Comparison of ENCODE assay signal across 1 cellular context in the genomic region with DNA sequence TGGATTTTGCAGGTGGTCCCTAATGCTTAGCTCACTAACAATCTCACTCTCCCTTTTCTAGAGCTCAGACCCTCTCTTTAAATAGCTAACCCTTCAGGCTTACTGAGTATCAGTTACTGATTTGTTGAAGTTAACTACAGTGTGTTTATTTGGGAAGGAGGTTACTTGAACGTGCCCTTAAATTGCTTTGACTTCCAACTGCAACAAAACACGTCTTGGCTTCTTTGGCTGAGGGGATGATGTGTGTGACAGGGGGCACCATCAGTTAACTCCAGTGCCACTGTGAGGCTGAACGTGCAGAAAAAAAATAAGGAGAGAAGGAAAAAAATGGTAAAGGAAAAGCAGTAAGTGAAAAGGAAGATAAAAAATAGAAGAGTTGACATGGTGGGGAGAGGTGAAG.
TF ChIP-seq lines count a peak whose summit lies in the region.

No MANE protein-coding gene starts in this region.

TF ChIP-seq in liver, 16 proteins besides CTCF, POLR2A, EP300 and RAD21 (continued from another document):
- TF ChIP-seq, protein P1, sequence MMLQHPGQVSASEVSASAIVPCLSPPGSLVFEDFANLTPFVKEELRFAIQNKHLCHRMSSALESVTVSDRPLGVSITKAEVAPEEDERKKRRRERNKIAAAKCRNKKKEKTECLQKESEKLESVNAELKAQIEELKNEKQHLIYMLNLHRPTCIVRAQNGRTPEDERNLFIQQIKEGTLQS (IDR thresholded peaks at IDR 0.05), result no peak
- TF ChIP-seq, protein P2, sequence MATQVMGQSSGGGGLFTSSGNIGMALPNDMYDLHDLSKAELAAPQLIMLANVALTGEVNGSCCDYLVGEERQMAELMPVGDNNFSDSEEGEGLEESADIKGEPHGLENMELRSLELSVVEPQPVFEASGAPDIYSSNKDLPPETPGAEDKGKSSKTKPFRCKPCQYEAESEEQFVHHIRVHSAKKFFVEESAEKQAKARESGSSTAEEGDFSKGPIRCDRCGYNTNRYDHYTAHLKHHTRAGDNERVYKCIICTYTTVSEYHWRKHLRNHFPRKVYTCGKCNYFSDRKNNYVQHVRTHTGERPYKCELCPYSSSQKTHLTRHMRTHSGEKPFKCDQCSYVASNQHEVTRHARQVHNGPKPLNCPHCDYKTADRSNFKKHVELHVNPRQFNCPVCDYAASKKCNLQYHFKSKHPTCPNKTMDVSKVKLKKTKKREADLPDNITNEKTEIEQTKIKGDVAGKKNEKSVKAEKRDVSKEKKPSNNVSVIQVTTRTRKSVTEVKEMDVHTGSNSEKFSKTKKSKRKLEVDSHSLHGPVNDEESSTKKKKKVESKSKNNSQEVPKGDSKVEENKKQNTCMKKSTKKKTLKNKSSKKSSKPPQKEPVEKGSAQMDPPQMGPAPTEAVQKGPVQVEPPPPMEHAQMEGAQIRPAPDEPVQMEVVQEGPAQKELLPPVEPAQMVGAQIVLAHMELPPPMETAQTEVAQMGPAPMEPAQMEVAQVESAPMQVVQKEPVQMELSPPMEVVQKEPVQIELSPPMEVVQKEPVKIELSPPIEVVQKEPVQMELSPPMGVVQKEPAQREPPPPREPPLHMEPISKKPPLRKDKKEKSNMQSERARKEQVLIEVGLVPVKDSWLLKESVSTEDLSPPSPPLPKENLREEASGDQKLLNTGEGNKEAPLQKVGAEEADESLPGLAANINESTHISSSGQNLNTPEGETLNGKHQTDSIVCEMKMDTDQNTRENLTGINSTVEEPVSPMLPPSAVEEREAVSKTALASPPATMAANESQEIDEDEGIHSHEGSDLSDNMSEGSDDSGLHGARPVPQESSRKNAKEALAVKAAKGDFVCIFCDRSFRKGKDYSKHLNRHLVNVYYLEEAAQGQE (IDR thresholded peaks at IDR 0.05), result no peak
- no peak for TF ChIP-seq HNF4G (IDR thresholded peaks at IDR 0.05)
- TF ChIP-seq SP1 (IDR thresholded peaks at IDR 0.05), result no peak
- no peak for TF ChIP-seq FOXA2 (IDR thresholded peaks at IDR 0.05)
- TF ChIP-seq EGR1 (IDR thresholded peaks at IDR 0.05; ENCODE audit: low read depth in 2 of 2), result no peak
- no peak for TF ChIP-seq YY1 (IDR thresholded peaks at IDR 0.05)
- no peak for TF ChIP-seq HNF4A (conservative IDR thresholded peaks at IDR 0.05)
- TF ChIP-seq NR2F2 (IDR thresholded peaks at IDR 0.05), result no peak
- TF ChIP-seq, protein P3, sequence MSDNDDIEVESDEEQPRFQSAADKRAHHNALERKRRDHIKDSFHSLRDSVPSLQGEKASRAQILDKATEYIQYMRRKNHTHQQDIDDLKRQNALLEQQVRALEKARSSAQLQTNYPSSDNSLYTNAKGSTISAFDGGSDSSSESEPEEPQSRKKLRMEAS (IDR thresholded peaks at IDR 0.05), result no peak
